Comparison of ENCODE assay signal across 20 cellular contexts in genomic region chr11:50182486-50182885, GRCh38.
"Had no signal": no experiment of that assay in that cellular context is flagged by ENCODE, and none has a peak within 500 bp of the region (broad histone marks: within the 10 kb centered on the region; RNA-seq: fewer than 3 reads in every experiment).

No MANE protein-coding gene starts in this region.

- H3K36me3 Mint-ChIP-seq: memory B cell; naive B cell; stimulated activated naive B cell treated with anti-CD40 and anti-IgM and Interleukin-4, amounts not matched to agents 10 μg/mL and 1 μg/mL and 100 μg/mL, for 72 hours had no signal

- DNase-seq: cerebellar nuclear complex; effector memory CD8-positive, alpha-beta T cell; foreskin fibroblast; islet precursor cell; lower lobe of right lung; midbrain; naive B cell; sigmoid colon; stimulated activated CD4-positive, alpha-beta T cell treated with anti-CD3 and anti-CD28 coated beads, Interleukin-2, amount 100 ng/mL, for 24 hours; stimulated activated CD4-positive, alpha-beta T cell treated with anti-CD3 and anti-CD28 coated beads, Interleukin-4, amount 100 ng/mL, for 4 hours; stimulated activated naive B cell treated with anti-CD40 and anti-IgM and Interleukin-4, amounts not matched to agents 10 μg/mL and 1 μg/mL and 100 μg/mL, for 72 hours; stimulated activated naive CD8-positive, alpha-beta T cell treated with anti-CD3 and anti-CD28 coated beads, Interleukin-15, amount 100 ng/mL, for 72 hours; substantia nigra; trophoblast cell had no signal

- ATAC-seq: effector memory CD8-positive, alpha-beta T cell; gastroesophageal sphincter; left lobe of liver; lower lobe of right lung; psoas muscle; stimulated activated naive B cell treated with anti-CD40 and anti-IgM and Interleukin-4, amounts not matched to agents 10 μg/mL and 1 μg/mL and 100 μg/mL, for 72 hours; stimulated activated naive CD8-positive, alpha-beta T cell treated with anti-CD3 and anti-CD28 coated beads, Interleukin-15, amount 100 ng/mL, for 72 hours had no signal

- H3K27me3 Mint-ChIP-seq: dendritic cell treated with granulocyte-macrophage colony-stimulating factor and Interleukin-4, amounts not matched to agents 40 ng/mL and 50 ng/mL, for 4 days; effector memory CD8-positive, alpha-beta T cell; memory B cell; naive B cell; stimulated activated naive B cell treated with anti-CD40 and anti-IgM and Interleukin-4, amounts not matched to agents 10 μg/mL and 1 μg/mL and 100 μg/mL, for 72 hours; stimulated activated naive CD8-positive, alpha-beta T cell treated with anti-CD3 and anti-CD28 coated beads, Interleukin-15, amount 100 ng/mL, for 72 hours had no signal

- H3K27ac Mint-ChIP-seq: dendritic cell treated with granulocyte-macrophage colony-stimulating factor and Interleukin-4, amounts not matched to agents 40 ng/mL and 50 ng/mL, for 4 days; effector memory CD8-positive, alpha-beta T cell; memory B cell; naive B cell; nephron; stimulated activated naive B cell treated with anti-CD40 and anti-IgM and Interleukin-4, amounts not matched to agents 10 μg/mL and 1 μg/mL and 100 μg/mL, for 72 hours; stimulated activated naive CD8-positive, alpha-beta T cell treated with anti-CD3 and anti-CD28 coated beads, Interleukin-15, amount 100 ng/mL, for 72 hours had no signal

- H3K4me1 Mint-ChIP-seq: memory B cell; naive B cell; nephron; stimulated activated naive B cell treated with anti-CD40 and anti-IgM and Interleukin-4, amounts not matched to agents 10 μg/mL and 1 μg/mL and 100 μg/mL, for 72 hours; stimulated activated naive CD8-positive, alpha-beta T cell treated with anti-CD3 and anti-CD28 coated beads, Interleukin-15, amount 100 ng/mL, for 72 hours had no signal

- H3K4me3 Mint-ChIP-seq: dendritic cell treated with granulocyte-macrophage colony-stimulating factor and Interleukin-4, amounts not matched to agents 40 ng/mL and 50 ng/mL, for 4 days; effector memory CD8-positive, alpha-beta T cell; memory B cell; nephron; stimulated activated naive B cell treated with anti-CD40 and anti-IgM and Interleukin-4, amounts not matched to agents 10 μg/mL and 1 μg/mL and 100 μg/mL, for 72 hours; stimulated activated naive CD8-positive, alpha-beta T cell treated with anti-CD3 and anti-CD28 coated beads, Interleukin-15, amount 100 ng/mL, for 72 hours had no signal
